In genomic region chr22:27472975-27473374, GRCh38 we compare ENCODE assay signal across 23 cellular contexts.
DNase-seq lines count a peak whose midpoint lies in the region; ATAC-seq, FAIRE-seq and TF ChIP-seq lines count a peak whose summit lies in the region.
"Had no signal": no experiment of that assay in that cellular context is flagged by ENCODE, and none has a peak within 500 bp of the region (broad histone marks: within the 10 kb centered on the region; RNA-seq: fewer than 3 reads in every experiment).

No MANE protein-coding gene starts in this region.

- FAIRE-seq in astrocyte (lab: Jason Lieb, UNC), result no peak
- FAIRE-seq: GM12892 had no signal

- H3K4me3 Mint-ChIP-seq in astrocyte (ENCODE audit: unreplicated experiment), result no peak overlapping the region
- H3K4me3 Mint-ChIP-seq: B cell; CD4-positive, CD25-positive, alpha-beta regulatory T cell; IgD-negative memory B cell had no signal

- H3K9ac ChIP-seq in astrocyte (ENCODE audit: low read length), result no peak overlapping the region

- no peak for ATAC-seq in HG03469 (IDR thresholded peaks at IDR 0.05; ENCODE audit: unreplicated experiment)
- ATAC-seq in GM18867 (IDR thresholded peaks at IDR 0.05; ENCODE audit: unreplicated experiment), result no peak

- H3K4me2 ChIP-seq in astrocyte (ENCODE audit: low read length) (no peak overlapping the region), OCI-LY7 (ENCODE audit: low read length) (no peak overlapping the region)

- H3K79me2 ChIP-seq in astrocyte (ENCODE audit: insufficient read depth, low read length) (no peaks in the 10 kb centered on the region), OCI-LY7 (ENCODE audit: insufficient read depth, low read depth, low read length) (no peaks in the 10 kb centered on the region)

- H3K36me3 ChIP-seq in astrocyte (ENCODE audit: insufficient read depth, low read length) (no peaks in the 10 kb centered on the region), OCI-LY7 (ENCODE audit: insufficient read depth, low read length) (no peaks in the 10 kb centered on the region)

- H3K36me3 Mint-ChIP-seq in astrocyte (ENCODE audit: low read depth, unreplicated experiment), result no peaks in the 10 kb centered on the region
- H3K36me3 Mint-ChIP-seq: CD4-positive, CD25-positive, alpha-beta regulatory T cell; IgD-negative memory B cell had no signal

- H3K27ac ChIP-seq in astrocyte (ENCODE audit: low read depth, low read length) (no peak overlapping the region), OCI-LY7 (ENCODE audit: low read depth, low read length, poor library complexity, severe bottlenecking) (no peak overlapping the region)
- H3K27ac ChIP-seq: HL-60, SK-N-MC had no signal

- H2AFZ ChIP-seq in astrocyte (ENCODE audit: low read depth, low read length) (no peak overlapping the region), OCI-LY7 (ENCODE audit: low read length) (no peak overlapping the region)

- H4K20me1 ChIP-seq in astrocyte (ENCODE audit: insufficient read depth, low read length) (no peaks in the 10 kb centered on the region), OCI-LY7 (ENCODE audit: insufficient read depth, low read length) (no peaks in the 10 kb centered on the region)

- no peak for TF ChIP-seq CTCF in astrocyte (IDR thresholded peaks at IDR 0.05; ENCODE audit: insufficient read depth, low read depth, low read length)
- no peak for TF ChIP-seq CTCF in OCI-LY7 (conservative IDR thresholded peaks at IDR 0.05; ENCODE audit: low read length)

- peaks cover 29% of the 10 kb centered on the region for H3K4me1 Mint-ChIP-seq in astrocyte (ENCODE audit: low read depth, unreplicated experiment)
- H3K4me1 Mint-ChIP-seq: B cell; CD4-positive, CD25-positive, alpha-beta regulatory T cell had no signal

- H3K27ac Mint-ChIP-seq in astrocyte (ENCODE audit: unreplicated experiment), result peak overlapping the region; percentile 54
- H3K27ac Mint-ChIP-seq: B cell; CD4-positive, CD25-positive, alpha-beta regulatory T cell; IgD-negative memory B cell had no signal

- H3K4me1 ChIP-seq in astrocyte (ENCODE audit: insufficient read depth, low read length) (peaks cover 37% of the 10 kb centered on the region), OCI-LY7 (ENCODE audit: insufficient read depth, low read length, poor library complexity, severe bottlenecking) (peaks cover 6% of the 10 kb centered on the region)

- H3K9me3 ChIP-seq in astrocyte (ENCODE audit: insufficient read depth, low read depth, low read length) (no peaks in the 10 kb centered on the region), OCI-LY7 (ENCODE audit: low read length) (no peaks in the 10 kb centered on the region)
- H3K9me3 ChIP-seq: Caco-2 had no signal

- no peaks in the 10 kb centered on the region for H3K27me3 ChIP-seq in astrocyte (ENCODE audit: insufficient read depth, low read length)

- DNase-seq in COLO668 (lab: John Stamatoyannopoulos, UW; ENCODE audit: unreplicated experiment) (peak; percentile 31), NAMALWA (ENCODE audit: low spot score) (peak; percentile 4), astrocyte (ENCODE audit: low read depth) (no peak), kidney tubule cell (ENCODE audit: low spot score) (peak; percentile 23), OCI-LY7 (ENCODE audit: low spot score) (no peak)
- DNase-seq: Caco-2; CD4-positive, CD25-positive, alpha-beta regulatory T cell; EL; H7; Kasumi-1; MM.1S; NCI-H1092 treated with DMSO at 0.1 percent for 48 hours; NCI-H146; NCI-H2029 treated with DMSO at 0.1 percent for 48 hours; NCI-H524 treated with DMSO at 0.1 percent for 48 hours; Right ventricle myocardium superior had no signal

- CTCF ChIA-PET in OCI-LY7 (lab: Charles Lee; ENCODE audit: unreplicated experiment), result no interaction called here

- no peaks in the 10 kb centered on the region for H3K27me3 Mint-ChIP-seq in astrocyte (ENCODE audit: low read depth, unreplicated experiment)
- H3K27me3 Mint-ChIP-seq: CD4-positive, CD25-positive, alpha-beta regulatory T cell had no signal

- no peak overlapping the region for H3K4me3 ChIP-seq in astrocyte (ENCODE audit: insufficient read depth, low read depth, low read length)
- H3K4me3 ChIP-seq in OCI-LY7 (ENCODE audit: low read depth, low read length, poor library complexity, severe bottlenecking), result no peak overlapping the region
- H3K4me3 ChIP-seq: SK-N-MC had no signal

- intact Hi-C loops in OCI-LY7 (cut with micrococcal nuclease; ENCODE audit: unreplicated experiment), result no loop called here

- H3K9me2 ChIP-seq in OCI-LY7 (ENCODE audit: insufficient read depth, low read length), result no peaks in the 10 kb centered on the region

- no peaks in the 10 kb centered on the region for H3K9me3 Mint-ChIP-seq in astrocyte (ENCODE audit: unreplicated experiment)

- BruUV-seq in OCI-LY7 (replicated peaks; lab: Mats Ljungman, UMichigan), result no TSS peak

- POLR2A ChIA-PET in OCI-LY7 (lab: Charles Lee), result no interaction called here

Comparison
In these comparisons a context has a peak if more than half of its experiments do, and no peak if none do; other contexts are left out.
1. DNase-seq: peak in COLO668 (single experiment), NAMALWA (single experiment) and kidney tubule cell (single experiment); none in astrocyte (single experiment) and OCI-LY7 (single experiment).